ENCODE assay signal across 22 cellular contexts in the genomic region with DNA sequence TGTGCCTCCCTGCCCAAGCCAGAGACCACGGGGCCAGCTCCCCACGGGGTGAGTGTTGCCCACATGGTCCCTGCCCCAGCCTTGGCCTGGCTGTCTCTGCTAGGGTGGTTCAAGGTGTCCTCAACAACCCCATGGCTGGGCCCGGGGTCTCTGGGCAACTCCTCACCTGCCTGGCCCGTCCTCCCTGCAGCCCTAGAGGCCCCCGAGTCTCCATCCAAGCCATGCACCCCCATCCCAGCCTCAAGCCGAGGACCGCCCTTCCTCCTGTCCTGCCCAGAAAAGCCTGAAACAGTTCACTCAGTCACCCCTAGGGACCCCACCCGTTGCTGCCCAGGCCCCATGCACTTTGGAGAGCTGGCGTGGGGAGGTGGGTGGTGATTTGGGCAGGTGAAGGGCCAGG.
DNase-seq lines count a peak whose midpoint lies in the region; ATAC-seq, FAIRE-seq and TF ChIP-seq lines count a peak whose summit lies in the region.
"Had no signal": no experiment of that assay in that cellular context is flagged by ENCODE, and none has a peak within 500 bp of the region (broad histone marks: within the 10 kb centered on the region; RNA-seq: fewer than 3 reads in every experiment).

No MANE protein-coding gene starts in this region.

- TF ChIP-seq CTCF in heart left ventricle (IDR thresholded peaks at IDR 0.05): no peak
- TF ChIP-seq CTCF in kidney (IDR thresholded peaks at IDR 0.05; ENCODE audit: borderline replicate concordance, extremely low read depth, insufficient read depth): no peak
- TF ChIP-seq CTCF in progenitor cell of endocrine pancreas (IDR thresholded peaks at IDR 0.05; ENCODE audit: unreplicated experiment): peak; percentile 22
- TF ChIP-seq CTCF in nephron progenitor cell (IDR thresholded peaks at IDR 0.05): no peak

- H3K4me1 Mint-ChIP-seq in progenitor cell of endocrine pancreas (ENCODE audit: low read depth) (peaks cover 9% of the 10 kb centered on the region), nephron progenitor cell (peaks cover 22% of the 10 kb centered on the region)

- H3K4me3 Mint-ChIP-seq in progenitor cell of endocrine pancreas (ENCODE audit: low read depth) (no peak overlapping the region), nephron progenitor cell (no peak overlapping the region)
- H3K4me3 Mint-ChIP-seq: B cell; CD4-positive, alpha-beta T cell; CD8-positive, alpha-beta T cell had no signal

- H3K36me3 ChIP-seq in heart left ventricle: no peaks in the 10 kb centered on the region
- H3K36me3 ChIP-seq in kidney (ENCODE audit: control insufficient read depth in 1 of 2, insufficient read depth in 2 of 2, low read length in 2 of 2): no peaks in the 10 kb centered on the region
- H3K36me3 ChIP-seq in small intestine (ENCODE audit: control insufficient read depth in 2 of 2, insufficient read depth in 2 of 2, low read length in 2 of 2): no peaks in the 10 kb centered on the region
- H3K36me3 ChIP-seq: BLaER1 treated with 17β-estradiol and CSF1 and Interleukin-3, amounts not matched to agents 10 nM and 100 nM had no signal

- no peak overlapping the region for H3K27ac ChIP-seq in right cardiac atrium (ENCODE audit: low read length)
- H3K27ac ChIP-seq in heart left ventricle: no peak overlapping the region
- H3K27ac ChIP-seq in kidney (ENCODE audit: low read depth in 2 of 2, low read length in 2 of 2): no peak overlapping the region
- H3K27ac ChIP-seq in small intestine (ENCODE audit: low read depth in 1 of 2, low read length in 1 of 2): no peak overlapping the region
- H3K27ac ChIP-seq: 22Rv1; A549; BLaER1 treated with 17β-estradiol and CSF1 and Interleukin-3, amounts not matched to agents 10 nM and 100 nM; C4-2B had no signal

- intact Hi-C loops in right cardiac atrium (cut with DNase I): no loop called here
- intact Hi-C loops in heart left ventricle (cut with DNase I): no loop called here
- intact Hi-C loops in kidney (cut with DNase I): no loop called here

- no peak overlapping the region for H3K4me3 ChIP-seq in right cardiac atrium (ENCODE audit: low read length)
- no peak overlapping the region for H3K4me3 ChIP-seq in heart left ventricle
- no peak overlapping the region for H3K4me3 ChIP-seq in kidney (ENCODE audit: low read length in 2 of 2)
- no peak overlapping the region for H3K4me3 ChIP-seq in small intestine (ENCODE audit: low read depth in 1 of 2, low read length in 2 of 2)
- H3K4me3 ChIP-seq: A549; BLaER1 treated with 17β-estradiol and CSF1 and Interleukin-3, amounts not matched to agents 10 nM and 100 nM had no signal

- H3K27ac Mint-ChIP-seq in progenitor cell of endocrine pancreas (no peak overlapping the region), nephron progenitor cell (no peak overlapping the region)
- H3K27ac Mint-ChIP-seq: B cell; CD4-positive, alpha-beta T cell; CD8-positive, alpha-beta T cell had no signal

- peak in 2 of 3 donors; percentile 16 to 36 for DNase-seq in right cardiac atrium
- DNase-seq in heart left ventricle: no peak
- peak; percentile 56 for DNase-seq in kidney
- DNase-seq in progenitor cell of endocrine pancreas (ENCODE audit: low spot score, unreplicated experiment): no peak
- no peak for DNase-seq in nephron progenitor cell
- no peak for DNase-seq in small intestine
- DNase-seq: AML-193; Caco-2; Calu3; CD4-positive, alpha-beta T cell; CD8-positive, alpha-beta T cell; DMS79 treated with DMSO at 0.1 percent for 48 hours; GF-D8 had no signal

- 76% methylated on average over 9 of the region's 9 CpGs for WGBS in right cardiac atrium
- 68 to 85% (median 72%) methylated on average over 4 to 9 of the region's 9 CpGs for WGBS in heart left ventricle, 4 donors
- WGBS in small intestine, 3 donors: 64 to 72% (median 70%) methylated on average over 9 of the region's 9 CpGs

- H3K27me3 ChIP-seq in right cardiac atrium (ENCODE audit: control insufficient read depth, insufficient read depth) (no peaks in the 10 kb centered on the region), heart left ventricle (peaks cover 0 to 88% (median 28%) of the 10 kb centered on the region in 9 donors), small intestine (ENCODE audit: control insufficient read depth in 2 of 2, insufficient read depth in 2 of 2, low read length in 2 of 2) (peaks cover 0 to 9% of the 10 kb centered on the region in 2 donors)

- FAIRE-seq in kidney (lab: Jason Lieb, UNC) (no peak), small intestine (lab: Jason Lieb, UNC) (no peak)
- FAIRE-seq: A549, D721Med, G401.6, GM12891, GM19239 had no signal

- H3K27me3 Mint-ChIP-seq in progenitor cell of endocrine pancreas (peaks cover 6% of the 10 kb centered on the region), nephron progenitor cell (ENCODE audit: low read depth, poor library complexity) (peaks cover 49% of the 10 kb centered on the region)

- ATAC-seq in right cardiac atrium (no peak), heart left ventricle (no peak)
- ATAC-seq: A549; CD8-positive, alpha-beta T cell had no signal

- no peak for TF ChIP-seq POLR2A in heart left ventricle (IDR thresholded peaks at IDR 0.05)

- no peak overlapping the region for H3K9ac ChIP-seq in kidney (ENCODE audit: low read length in 2 of 2)
- H3K9ac ChIP-seq: BLaER1 treated with 17β-estradiol and CSF1 and Interleukin-3, amounts not matched to agents 10 nM and 100 nM had no signal

- H3K9me3 Mint-ChIP-seq in progenitor cell of endocrine pancreas (ENCODE audit: low read depth) (no peaks in the 10 kb centered on the region), nephron progenitor cell (no peaks in the 10 kb centered on the region)
- H3K9me3 Mint-ChIP-seq: CD4-positive, alpha-beta T cell; CD8-positive, alpha-beta T cell had no signal

- no peaks in the 10 kb centered on the region for H3K36me3 Mint-ChIP-seq in progenitor cell of endocrine pancreas (ENCODE audit: insufficient read depth)
- H3K36me3 Mint-ChIP-seq in nephron progenitor cell (ENCODE audit: low read depth): no peaks in the 10 kb centered on the region
- H3K36me3 Mint-ChIP-seq: CD8-positive, alpha-beta T cell had no signal

- H3K9me3 ChIP-seq in right cardiac atrium (ENCODE audit: control insufficient read depth, low read length): no peaks in the 10 kb centered on the region
- no peaks in the 10 kb centered on the region for H3K9me3 ChIP-seq in heart left ventricle
- no peaks in the 10 kb centered on the region for H3K9me3 ChIP-seq in kidney (ENCODE audit: control insufficient read depth in 1 of 2, low read length in 2 of 2)
- H3K9me3 ChIP-seq in small intestine (ENCODE audit: control insufficient read depth, low read depth): no peaks in the 10 kb centered on the region
- H3K9me3 ChIP-seq: A549; BLaER1 treated with 17β-estradiol and CSF1 and Interleukin-3, amounts not matched to agents 10 nM and 100 nM; Caco-2 had no signal

- no peaks in the 10 kb centered on the region for H3K4me1 ChIP-seq in right cardiac atrium (ENCODE audit: control insufficient read depth, insufficient read depth, low read length)
- H3K4me1 ChIP-seq in heart left ventricle: no peaks in the 10 kb centered on the region
- H3K4me1 ChIP-seq in kidney (ENCODE audit: control insufficient read depth in 1 of 2, insufficient read depth in 1 of 2, low read depth in 1 of 2, low read length in 2 of 2): no peaks in the 10 kb centered on the region
- no peaks in the 10 kb centered on the region for H3K4me1 ChIP-seq in small intestine (ENCODE audit: control insufficient read depth in 2 of 2, insufficient read depth in 1 of 2, low read depth in 1 of 2, low read length in 1 of 2)
- H3K4me1 ChIP-seq: Caco-2 had no signal

Comparison
In these comparisons a context has a peak if more than half of its experiments do, and no peak if none do; other contexts are left out.
1. DNase-seq: peak in right cardiac atrium (2 of 3) and kidney (single experiment); none in heart left ventricle (0 of 5), progenitor cell of endocrine pancreas (single experiment), nephron progenitor cell (single experiment) and small intestine (single experiment).